8 cellular contexts compared by ENCODE assay signal in genomic region chr10:15427836-15428414, GRCh38. TPM values are rescaled to one million over a fixed set of nuclear protein-coding genes. Genes with fewer than 3 reads are reported as not detected.
DNase-seq lines count a peak whose midpoint lies in the region; ATAC-seq and TF ChIP-seq lines count a peak whose summit lies in the region.

No MANE protein-coding gene starts in this region.

- ATAC-seq in HG03025 (IDR thresholded peaks at IDR 0.05; ENCODE audit: low FRiP score, unreplicated experiment) (no peak), GM19324 (IDR thresholded peaks at IDR 0.05; ENCODE audit: low FRiP score, unreplicated experiment) (no peak), HG02840 (IDR thresholded peaks at IDR 0.05; ENCODE audit: low FRiP score, unreplicated experiment) (no peak)

- WGBS in liver, result 32% methylated on average over 5 of the region's 5 CpGs

- no peaks in the 10 kb centered on the region for H3K4me1 ChIP-seq in DOHH2 (ENCODE audit: control insufficient read depth, low read length)
- no peaks in the 10 kb centered on the region for H3K4me1 ChIP-seq in Loucy (ENCODE audit: insufficient read depth, low read length, poor library complexity, severe bottlenecking)
- H3K4me1 ChIP-seq in liver (ENCODE audit: control insufficient read depth in 4 of 4, insufficient read depth in 4 of 4, low read length in 3 of 4), result no peaks in the 10 kb centered on the region

- no peak overlapping the region for H3K9ac ChIP-seq in Loucy (ENCODE audit: low read depth, low read length, poor library complexity, severe bottlenecking)
- no peak overlapping the region for H3K9ac ChIP-seq in liver (ENCODE audit: low read depth in 1 of 2, low read length in 2 of 2)

- H3K9me2 ChIP-seq in DOHH2 (replicated peaks; ENCODE audit: control insufficient read depth, low read length) (no peaks in the 10 kb centered on the region), Loucy (replicated peaks; ENCODE audit: low read depth, low read length) (no peaks in the 10 kb centered on the region)

- peak; percentile 62 for TF ChIP-seq CTCF in DOHH2 (IDR thresholded peaks at IDR 0.05; ENCODE audit: low read depth, low read length, poor library complexity, severe bottlenecking)
- TF ChIP-seq CTCF in Loucy (conservative IDR thresholded peaks at IDR 0.05; ENCODE audit: low read length), result peak; percentile 80
- TF ChIP-seq CTCF in liver (IDR thresholded peaks at IDR 0.05; ENCODE audit: low read depth, low read length, missing input control), result peak; percentile 39

- no peaks in the 10 kb centered on the region for H3K27me3 ChIP-seq in DOHH2 (ENCODE audit: control insufficient read depth, low read length)
- H3K27me3 ChIP-seq in Loucy (ENCODE audit: insufficient read depth, low read length, poor library complexity, severe bottlenecking), result no peaks in the 10 kb centered on the region
- H3K27me3 ChIP-seq in liver (ENCODE audit: control insufficient read depth in 4 of 4, insufficient read depth in 4 of 4, low read length in 3 of 4), result no peaks in the 10 kb centered on the region

- H3K9me3 ChIP-seq in DOHH2 (ENCODE audit: control insufficient read depth, insufficient read depth, low read length) (no peaks in the 10 kb centered on the region), Loucy (ENCODE audit: insufficient read depth, low read depth, low read length) (no peaks in the 10 kb centered on the region), liver (ENCODE audit: control insufficient read depth in 4 of 4, low read length in 3 of 4) (no peaks in the 10 kb centered on the region)

- H3K4me3 ChIP-seq in DOHH2 (ENCODE audit: low read length) (no peak overlapping the region), Loucy (ENCODE audit: low read length, poor library complexity, severe bottlenecking) (no peak overlapping the region), liver (ENCODE audit: low read depth in 1 of 3, low read length in 3 of 3) (no peak overlapping the region)

- DNase-seq in astrocyte of the hippocampus (ENCODE audit: low read depth, low spot score), result peak; percentile 58
- no peak for DNase-seq in UCSD-AML1 (lab: John Stamatoyannopoulos, UW; ENCODE audit: unreplicated experiment)

- H3K27ac ChIP-seq in DOHH2 (ENCODE audit: low read depth, low read length), result no peak overlapping the region
- no peak overlapping the region for H3K27ac ChIP-seq in liver (ENCODE audit: low read depth in 1 of 2, low read length in 2 of 2)

- H3K79me2 ChIP-seq in DOHH2 (ENCODE audit: control insufficient read depth, low read length) (no peaks in the 10 kb centered on the region), Loucy (ENCODE audit: insufficient read depth, low read length) (no peaks in the 10 kb centered on the region)

- H4K20me1 ChIP-seq in DOHH2 (ENCODE audit: control insufficient read depth, insufficient read depth, low read depth, low read length) (no peaks in the 10 kb centered on the region), Loucy (ENCODE audit: insufficient read depth, low read length, poor library complexity, severe bottlenecking) (no peaks in the 10 kb centered on the region)

- no peak overlapping the region for H2AFZ ChIP-seq in Loucy (ENCODE audit: low read length)

- peak; percentile 74 to 81 for TF ChIP-seq RAD21 in liver (IDR thresholded peaks at IDR 0.05)

- H3F3A ChIP-seq in DOHH2 (ENCODE audit: control insufficient read depth, insufficient read depth) (no peaks in the 10 kb centered on the region), Loucy (ENCODE audit: low read depth) (no peaks in the 10 kb centered on the region)

- H3K36me3 ChIP-seq in DOHH2 (ENCODE audit: control insufficient read depth, low read length), result no peaks in the 10 kb centered on the region
- no peaks in the 10 kb centered on the region for H3K36me3 ChIP-seq in Loucy (ENCODE audit: insufficient read depth, low read length)
- no peaks in the 10 kb centered on the region for H3K36me3 ChIP-seq in liver (ENCODE audit: control insufficient read depth in 4 of 4, insufficient read depth in 3 of 4, low read depth in 1 of 4, low read length in 3 of 4)

- H3K4me2 ChIP-seq in DOHH2 (ENCODE audit: low read length) (no peak overlapping the region), Loucy (ENCODE audit: low read depth, low read length, poor library complexity, severe bottlenecking) (no peak overlapping the region)

TF ChIP-seq in liver, 16 proteins besides CTCF, POLR2A, EP300 and RAD21:
- TF ChIP-seq ZBTB33 (IDR thresholded peaks at IDR 0.05) (no peak), EGR1 (IDR thresholded peaks at IDR 0.05; ENCODE audit: low read depth in 2 of 2) (no peak), MAX (IDR thresholded peaks at IDR 0.05) (no peak)
TF ChIP-seq in liver: peak in this region for 0.

RNA-seq across cellular contexts. Expression of gene FAM171A1, which starts 56.8 kb away (rescaled TPM):
- 1 to 10 TPM; 2.5 to 8.8 TPM for total RNA-seq in liver
- 10 to 100 TPM in 1 of 2 donors, 1 to 10 TPM in 1; 6.6 to 10.2 TPM for polyA plus RNA-seq in liver
